In the genomic region with DNA sequence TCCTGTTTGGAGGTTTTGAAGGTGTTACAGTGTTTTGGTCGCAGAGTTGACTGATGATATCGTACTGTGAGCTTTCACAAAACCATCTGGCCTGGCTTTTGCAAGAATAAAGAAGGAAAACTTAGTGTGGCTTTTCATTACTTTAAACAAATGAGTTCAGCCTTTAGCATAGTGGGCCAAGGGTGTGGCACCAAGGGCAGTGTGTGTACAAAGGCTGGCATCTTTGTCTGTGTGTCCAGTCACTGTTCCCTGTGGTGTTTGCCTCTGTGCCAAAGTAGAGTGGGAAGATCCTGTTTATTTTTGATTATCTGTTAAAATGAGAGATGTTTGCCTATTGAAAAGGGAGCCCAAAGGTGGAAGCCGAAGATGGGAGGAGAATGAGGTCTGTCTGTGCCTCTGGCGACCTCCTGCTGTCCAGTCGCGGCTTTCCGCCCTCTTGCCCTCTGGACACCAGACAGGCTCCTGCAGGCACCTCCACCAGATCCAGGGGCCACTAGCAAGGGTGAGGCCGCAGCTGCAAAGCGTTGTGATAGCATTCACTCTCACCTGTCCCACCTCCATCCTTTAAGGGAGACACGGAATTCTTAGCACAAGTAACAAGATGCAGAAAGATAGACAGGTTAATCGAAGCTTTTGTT, we compare ENCODE assay signal across 24 cellular contexts.
A peak's percentile ranks its signal among the peaks of the same experiment; 100 is the strongest.
DNase-seq lines count a peak whose midpoint lies in the region; ATAC-seq and TF ChIP-seq lines count a peak whose summit lies in the region.
"Had no signal": no experiment of that assay in that cellular context is flagged by ENCODE, and none has a peak within 500 bp of the region (broad histone marks: within the 10 kb centered on the region; RNA-seq: fewer than 3 reads in every experiment).

No MANE protein-coding gene starts in this region.

- in situ Hi-C loops in G401 (cut with HindIII; ENCODE audit: low sequenced_read_pairs) (no loop called here), GM13976 (cut with MboI; ENCODE audit: low sequenced_read_pairs, unreplicated experiment) (no loop called here)

- peaks cover 6% of the 10 kb centered on the region for H3K9me3 Mint-ChIP-seq in central memory CD8-positive, alpha-beta T cell
- H3K9me3 Mint-ChIP-seq in osteocyte (ENCODE audit: unreplicated experiment): peaks cover 5% of the 10 kb centered on the region
- H3K9me3 Mint-ChIP-seq in activated CD8-positive, alpha-beta T cell treated with anti-CD3 and anti-CD28 coated beads, Interleukin-2, amount 10 ng/mL, durations not matched to agents 7 days and 5 days (ENCODE audit: insufficient read depth): no peaks in the 10 kb centered on the region
- peaks cover 0 to 11% (median 2%) of the 10 kb centered on the region in 9 donors for H3K9me3 Mint-ChIP-seq in naive thymus-derived CD8-positive, alpha-beta T cell

- peak overlapping the region; percentile 41 for H3K4me3 Mint-ChIP-seq in central memory CD8-positive, alpha-beta T cell
- no peak overlapping the region for H3K4me3 Mint-ChIP-seq in osteocyte (ENCODE audit: unreplicated experiment)
- H3K4me3 Mint-ChIP-seq in activated CD8-positive, alpha-beta T cell treated with anti-CD3 and anti-CD28 coated beads, Interleukin-2, amount 10 ng/mL, durations not matched to agents 7 days and 5 days: no peak overlapping the region
- H3K4me3 Mint-ChIP-seq in naive thymus-derived CD8-positive, alpha-beta T cell: no peak overlapping the region
- H3K4me3 Mint-ChIP-seq: activated T-cell treated with anti-CD3 and anti-CD28 coated beads, Interleukin-2, amount 50 U/mL, for 24 hours; CD4-positive, alpha-beta memory T cell; T-cell; type B pancreatic cell had no signal

- POLR2A ChIA-PET in activated CD8-positive, alpha-beta T cell treated with anti-CD3 and anti-CD28 coated beads, Interleukin-2, amount 10 ng/mL, durations not matched to agents 7 days and 5 days (lab: Charles Lee): no interaction called here
- POLR2A ChIA-PET in naive thymus-derived CD8-positive, alpha-beta T cell (lab: Charles Lee): no interaction called here

- TF ChIP-seq CTCF in osteocyte (IDR thresholded peaks at IDR 0.05): no peak
- TF ChIP-seq CTCF in GM13976 (IDR thresholded peaks at IDR 0.05; ENCODE audit: borderline replicate concordance, control extremely low read depth, extremely low read depth, insufficient read depth, missing control alignments): no peak

- peaks cover 15% of the 10 kb centered on the region for H3K4me1 Mint-ChIP-seq in central memory CD8-positive, alpha-beta T cell
- peaks cover 76% of the 10 kb centered on the region for H3K4me1 Mint-ChIP-seq in osteocyte (ENCODE audit: unreplicated experiment)
- H3K4me1 Mint-ChIP-seq in activated CD8-positive, alpha-beta T cell treated with anti-CD3 and anti-CD28 coated beads, Interleukin-2, amount 10 ng/mL, durations not matched to agents 7 days and 5 days (ENCODE audit: low read depth): no peaks in the 10 kb centered on the region
- peaks cover 0 to 23% (median 0%) of the 10 kb centered on the region in 4 donors for H3K4me1 Mint-ChIP-seq in naive thymus-derived CD8-positive, alpha-beta T cell
- H3K4me1 Mint-ChIP-seq: CD4-positive, alpha-beta memory T cell; T-cell had no signal

- H3K36me3 Mint-ChIP-seq in central memory CD8-positive, alpha-beta T cell (ENCODE audit: insufficient read depth): no peaks in the 10 kb centered on the region
- H3K36me3 Mint-ChIP-seq in osteocyte (ENCODE audit: unreplicated experiment): peaks cover 6% of the 10 kb centered on the region
- no peaks in the 10 kb centered on the region for H3K36me3 Mint-ChIP-seq in activated CD8-positive, alpha-beta T cell treated with anti-CD3 and anti-CD28 coated beads, Interleukin-2, amount 10 ng/mL, durations not matched to agents 7 days and 5 days (ENCODE audit: low read depth)
- H3K36me3 Mint-ChIP-seq in naive thymus-derived CD8-positive, alpha-beta T cell: no peaks in the 10 kb centered on the region
- H3K36me3 Mint-ChIP-seq: CD4-positive, alpha-beta memory T cell had no signal

- H3K27ac Mint-ChIP-seq in central memory CD8-positive, alpha-beta T cell (ENCODE audit: low read depth): no peak overlapping the region
- H3K27ac Mint-ChIP-seq in osteocyte (ENCODE audit: unreplicated experiment): peak overlapping the region; percentile 78
- no peak overlapping the region for H3K27ac Mint-ChIP-seq in activated CD8-positive, alpha-beta T cell treated with anti-CD3 and anti-CD28 coated beads, Interleukin-2, amount 10 ng/mL, durations not matched to agents 7 days and 5 days
- no peak overlapping the region for H3K27ac Mint-ChIP-seq in naive thymus-derived CD8-positive, alpha-beta T cell
- H3K27ac Mint-ChIP-seq: activated T-cell treated with anti-CD3 and anti-CD28 coated beads, Interleukin-2, amount 50 U/mL, for 24 hours; CD4-positive, alpha-beta memory T cell; T-cell; type B pancreatic cell had no signal

- no peaks in the 10 kb centered on the region for H3K27me3 Mint-ChIP-seq in central memory CD8-positive, alpha-beta T cell
- no peaks in the 10 kb centered on the region for H3K27me3 Mint-ChIP-seq in osteocyte (ENCODE audit: unreplicated experiment)
- H3K27me3 Mint-ChIP-seq in activated CD8-positive, alpha-beta T cell treated with anti-CD3 and anti-CD28 coated beads, Interleukin-2, amount 10 ng/mL, durations not matched to agents 7 days and 5 days (ENCODE audit: low read depth): peaks cover under 1% of the 10 kb centered on the region
- peaks cover 0 to 4% (median 0%) of the 10 kb centered on the region in 5 donors for H3K27me3 Mint-ChIP-seq in naive thymus-derived CD8-positive, alpha-beta T cell
- H3K27me3 Mint-ChIP-seq: brain, type B pancreatic cell had no signal

- CTCF ChIA-PET in activated CD8-positive, alpha-beta T cell treated with anti-CD3 and anti-CD28 coated beads, Interleukin-2, amount 10 ng/mL, durations not matched to agents 7 days and 5 days (lab: Charles Lee): interaction anchor here (0.8 kb wide), 1 partner anchor 14 kb away, joined by 3 read pairs; no protein-coding TSS in a partner anchor

- peak; percentile 42 for DNase-seq in G401 (ENCODE audit: low spot score)
- peak; percentile 61 for DNase-seq in NCI-H146 (lab: John Stamatoyannopoulos, UW)
- DNase-seq in central memory CD8-positive, alpha-beta T cell (ENCODE audit: low spot score in 2 of 2): no peak
- DNase-seq in osteocyte (ENCODE audit: extremely low spot score, unreplicated experiment): no peak
- DNase-seq in GM13976 (ENCODE audit: low spot score): no peak
- no peak for DNase-seq in activated CD8-positive, alpha-beta T cell treated with anti-CD3 and anti-CD28 coated beads, Interleukin-2, amount 10 ng/mL, durations not matched to agents 7 days and 5 days
- no peak for DNase-seq in naive thymus-derived CD8-positive, alpha-beta T cell
- DNase-seq: activated CD4-positive, alpha-beta T cell treated with anti-CD3 and anti-CD28 coated beads for 1 hour; activated CD8-positive, alpha-beta memory T cell treated with anti-CD3 and anti-CD28 coated beads for 24 hours; activated naive CD4-positive, alpha-beta T cell; activated T-cell treated with anti-CD3 and anti-CD28 coated beads, Interleukin-2, amount 50 U/mL, for 24 hours; adrenal gland; CD4-positive, alpha-beta memory T cell; effector CD4-positive, alpha-beta T cell; erythroblast; hypothalamus; NCI-H1417; Peyer's patch; stimulated activated CD8-positive, alpha-beta memory T cell treated with anti-CD3 and anti-CD28 coated beads, Interleukin-4, amount 100 ng/mL, for 48 hours; T-cell had no signal

- no peak for ATAC-seq in central memory CD8-positive, alpha-beta T cell (replicated peaks; ENCODE audit: extremely low read depth, poor library complexity, severe bottlenecking)
- ATAC-seq in GM18870 (IDR thresholded peaks at IDR 0.05; ENCODE audit: unreplicated experiment): no peak
- ATAC-seq in activated CD8-positive, alpha-beta T cell treated with anti-CD3 and anti-CD28 coated beads, Interleukin-2, amount 10 ng/mL, durations not matched to agents 7 days and 5 days: no peak
- no peak for ATAC-seq in naive thymus-derived CD8-positive, alpha-beta T cell
- ATAC-seq: HCT116, T-cell had no signal

Comparison
In these comparisons a context has a peak if more than half of its experiments do, and no peak if none do; other contexts are left out.
1. DNase-seq: peak in G401 (single experiment) and NCI-H146 (single experiment); none in central memory CD8-positive, alpha-beta T cell (0 of 2), osteocyte (single experiment), GM13976 (single experiment), activated CD8-positive, alpha-beta T cell treated with anti-CD3 and anti-CD28 coated beads, Interleukin-2, amount 10 ng/mL, durations not matched to agents 7 days and 5 days (single experiment) and naive thymus-derived CD8-positive, alpha-beta T cell (0 of 10).